Comparison of ENCODE assay signal across 8 cellular contexts in the genomic region with DNA sequence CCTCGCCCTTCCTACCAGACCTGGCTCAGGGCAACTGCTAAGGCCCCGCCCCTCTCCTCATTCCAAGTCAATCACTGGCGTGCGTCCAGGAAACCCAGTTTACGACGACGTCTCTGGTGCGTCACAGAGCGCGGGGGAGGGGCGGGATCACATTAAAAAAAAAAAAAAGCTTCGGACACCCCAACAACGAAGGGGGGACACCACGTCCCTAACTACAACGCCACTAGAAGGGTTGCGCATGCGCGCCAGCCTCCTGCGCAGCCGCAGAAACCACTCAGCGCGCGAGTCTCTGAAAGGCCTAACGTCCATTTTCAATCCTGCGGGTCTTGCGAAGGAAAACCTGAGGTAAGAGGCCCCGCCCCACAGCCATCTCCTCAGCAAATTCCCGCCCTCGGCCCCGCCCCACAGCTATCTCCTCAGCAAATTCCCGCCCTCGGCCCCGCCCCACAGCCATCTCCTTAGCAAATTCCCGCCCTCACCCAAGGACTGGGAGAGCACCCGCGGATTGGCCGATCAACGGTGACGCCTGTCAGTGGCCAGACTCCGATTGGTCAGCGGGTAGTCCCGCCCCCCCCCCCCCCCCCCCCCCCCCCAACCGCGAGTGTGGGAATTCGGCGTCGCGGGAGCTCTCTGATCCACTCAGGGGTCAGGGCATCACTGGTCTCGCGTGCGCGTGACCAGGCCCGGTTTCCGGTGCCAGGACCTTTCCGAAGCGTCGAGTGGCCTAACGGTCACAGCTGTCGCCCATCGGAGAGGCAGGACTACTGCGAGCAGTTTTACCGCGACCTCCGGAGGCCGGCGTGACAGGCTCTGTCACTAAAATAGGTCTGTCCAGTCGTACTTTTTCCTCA. TPM values are rescaled to one million over a fixed set of nuclear protein-coding genes. Genes with fewer than 3 reads are reported as not detected.
DNase-seq lines count a peak whose midpoint lies in the region; ATAC-seq and TF ChIP-seq lines count a peak whose summit lies in the region.

A gene with protein sequence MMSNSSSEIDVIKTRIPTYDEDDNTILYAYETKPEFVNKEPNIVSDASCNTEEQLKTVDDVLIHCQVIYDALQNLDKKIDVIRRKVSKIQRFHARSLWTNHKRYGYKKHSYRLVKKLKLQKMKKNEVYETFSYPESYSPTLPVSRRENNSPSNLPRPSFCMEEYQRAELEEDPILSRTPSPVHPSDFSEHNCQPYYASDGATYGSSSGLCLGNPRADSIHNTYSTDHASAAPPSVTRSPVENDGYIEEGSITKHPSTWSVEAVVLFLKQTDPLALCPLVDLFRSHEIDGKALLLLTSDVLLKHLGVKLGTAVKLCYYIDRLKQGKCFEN (plus strand): TSS at position 638 of the 851 bp plus-strand sequence. CDS start 6,694 bp downstream, outside the sequence.

- peaks cover 4% of the 10 kb centered on the region for H3K36me3 ChIP-seq in NT2/D1 (ENCODE audit: insufficient read depth, insufficient read length, low read length)

- peak within 1 kb of the TSS; percentile 89 for H3K4me3 Mint-ChIP-seq in activated T-cell treated with anti-CD3 and anti-CD28 coated beads, Interleukin-2, amount 50 U/mL, for 4 hours

- H3K27me3 ChIP-seq in NT2/D1 (ENCODE audit: insufficient read depth, insufficient read length) (peaks cover 6% of the 10 kb centered on the region), mononuclear cell (ENCODE audit: insufficient read depth, low read length) (peaks cover 16% of the 10 kb centered on the region)

- DNase-seq in AG08396 (ENCODE audit: low spot score) (peak; percentile 89), HK-2 (ENCODE audit: unreplicated experiment) (peak; percentile 97), NT2/D1 (ENCODE audit: low read depth, low spot score) (peak; percentile 94), erythroblast (lab: John Stamatoyannopoulos, UW) (peak; percentile 95 to 96)
- peak; percentile 88 for DNase-seq in activated T-cell treated with anti-CD3 and anti-CD28 coated beads, Interleukin-2, amount 50 U/mL, for 4 hours
- DNase-seq in stimulated activated CD8-positive, alpha-beta memory T cell treated with anti-CD3 and anti-CD28 coated beads, Interleukin-15, amount 100 ng/mL, for 48 hours (ENCODE audit: low read depth in 2 of 2) = peak; percentile 72 to 82

- no peak for TF ChIP-seq POLR2A in erythroblast (IDR thresholded peaks at IDR 0.05; ENCODE audit: low read length)

- H3K9me3 ChIP-seq in NT2/D1 (ENCODE audit: insufficient read depth, low read length) (no peaks in the 10 kb centered on the region), mononuclear cell (ENCODE audit: low read depth, low read length) (no peaks in the 10 kb centered on the region)

- ATAC-seq in GM19328 (IDR thresholded peaks at IDR 0.05; ENCODE audit: unreplicated experiment) = peak; percentile 72
- peak; percentile 82 to 89 for ATAC-seq in activated T-cell treated with anti-CD3 and anti-CD28 coated beads, Interleukin-2, amount 50 U/mL, for 4 hours

- H3K36me3 Mint-ChIP-seq in activated T-cell treated with anti-CD3 and anti-CD28 coated beads, Interleukin-2, amount 50 U/mL, for 4 hours (ENCODE audit: insufficient read depth) = no peaks in the 10 kb centered on the region

- no peaks in the 10 kb centered on the region for H3K9me3 Mint-ChIP-seq in activated T-cell treated with anti-CD3 and anti-CD28 coated beads, Interleukin-2, amount 50 U/mL, for 4 hours

- H3K4me3 ChIP-seq in NT2/D1 (ENCODE audit: insufficient read length, low read depth) (peak within 1 kb of the TSS; percentile 79), mononuclear cell (ENCODE audit: low read length) (peak within 1 kb of the TSS; percentile 48)

- H3K4me1 Mint-ChIP-seq in activated T-cell treated with anti-CD3 and anti-CD28 coated beads, Interleukin-2, amount 50 U/mL, for 4 hours (ENCODE audit: low read depth) = peaks cover 34% of the 10 kb centered on the region

- H3K27me3 Mint-ChIP-seq in activated T-cell treated with anti-CD3 and anti-CD28 coated beads, Interleukin-2, amount 50 U/mL, for 4 hours (ENCODE audit: low read depth) = peaks cover 5% of the 10 kb centered on the region

- H3K4me1 ChIP-seq in NT2/D1 (ENCODE audit: insufficient read depth, insufficient read length) (no peaks in the 10 kb centered on the region), mononuclear cell (ENCODE audit: insufficient read depth, low read length) (peaks cover 11% of the 10 kb centered on the region)

- peak within 1 kb of the TSS; percentile 86 for H3K9ac ChIP-seq in NT2/D1 (ENCODE audit: insufficient read length, low read depth)

RNA-seq across cellular contexts. Expression of the gene that starts here (rescaled TPM):
- 1 to 10 TPM; 1.7 to 2.3 (median 2.3) TPM for total RNA-seq in activated T-cell treated with anti-CD3 and anti-CD28 coated beads, Interleukin-2, amount 50 U/mL, for 4 hours
- total RNA-seq in mononuclear cell = 35.2 TPM

Comparison
In these comparisons a context has a peak if more than half of its experiments do, and no peak if none do; other contexts are left out.
1. Peak in every context shown above with its lines: DNase-seq, ATAC-seq and H3K4me3 ChIP-seq.
2. RNA of the gene that starts here (total RNA-seq): 35.2 TPM in mononuclear cell (single experiment); 1.7 to 2.3 TPM in activated T-cell treated with anti-CD3 and anti-CD28 coated beads, Interleukin-2, amount 50 U/mL, for 4 hours; every median in the first group is over 10 times any median in the second.